ENCODE assay signal across 17 cellular contexts in genomic region chr3:12438318-12438717, GRCh38. TPM values are rescaled to one million over a fixed set of nuclear protein-coding genes. Genes with fewer than 3 reads are reported as not detected.
DNase-seq lines count a peak whose midpoint lies in the region; ATAC-seq and TF ChIP-seq lines count a peak whose summit lies in the region.
"Had no signal": no experiment of that assay in that cellular context is flagged by ENCODE, and none has a peak within 500 bp of the region (broad histone marks: within the 10 kb centered on the region; RNA-seq: fewer than 3 reads in every experiment).

No MANE protein-coding gene starts in this region.

- H2AFZ ChIP-seq in PC-3 (ENCODE audit: low read length): no peak overlapping the region

- H3K27ac Mint-ChIP-seq in endodermal cell: no peak overlapping the region
- no peak overlapping the region for H3K27ac Mint-ChIP-seq in activated CD4-positive, alpha-beta memory T cell treated with anti-CD3 and anti-CD28 coated beads for 36 hours
- H3K27ac Mint-ChIP-seq: CD4-positive, alpha-beta memory T cell had no signal

- no peaks in the 10 kb centered on the region for H3K79me2 ChIP-seq in PC-3 (ENCODE audit: low read length)

- no peaks in the 10 kb centered on the region for H3K9me3 ChIP-seq in PC-3 (ENCODE audit: low read length)
- no peaks in the 10 kb centered on the region for H3K9me3 ChIP-seq in endodermal cell (ENCODE audit: control insufficient read depth, low read length)
- no peaks in the 10 kb centered on the region for H3K9me3 ChIP-seq in subcutaneous abdominal adipose tissue (ENCODE audit: control insufficient read depth in 5 of 5, low read length in 5 of 5)
- H3K9me3 ChIP-seq in testis: no peaks in the 10 kb centered on the region
- no peaks in the 10 kb centered on the region for H3K9me3 ChIP-seq in psoas muscle
- H3K9me3 ChIP-seq: A549, BE2C had no signal

- H3F3A ChIP-seq in PC-3 (ENCODE audit: low read length, unreplicated experiment): peaks cover 15% of the 10 kb centered on the region

- H3K9ac ChIP-seq in PC-3 (ENCODE audit: low read length): no peak overlapping the region
- no peak overlapping the region for H3K9ac ChIP-seq in endodermal cell (ENCODE audit: extremely low read depth, low read length, poor library complexity, severe bottlenecking)
- no peak overlapping the region for H3K9ac ChIP-seq in subcutaneous abdominal adipose tissue (ENCODE audit: low read length in 5 of 5)

- H3K4me3 Mint-ChIP-seq in endodermal cell: no peak overlapping the region
- H3K4me3 Mint-ChIP-seq in activated CD4-positive, alpha-beta memory T cell treated with anti-CD3 and anti-CD28 coated beads for 36 hours: no peak overlapping the region
- H3K4me3 Mint-ChIP-seq: CD4-positive, alpha-beta memory T cell had no signal

- H3K36me3 Mint-ChIP-seq in endodermal cell (ENCODE audit: low read depth): no peaks in the 10 kb centered on the region
- no peaks in the 10 kb centered on the region for H3K36me3 Mint-ChIP-seq in activated CD4-positive, alpha-beta memory T cell treated with anti-CD3 and anti-CD28 coated beads for 36 hours
- H3K36me3 Mint-ChIP-seq: CD4-positive, alpha-beta memory T cell had no signal

- intact Hi-C loops in PC-3 (cut with micrococcal nuclease): loop anchor here (5.0 kb wide), 1 partner anchor 39 kb away; no protein-coding TSS in a partner anchor
- intact Hi-C loops in testis (cut with DNase I; ENCODE audit: low total_unique reads): no loop called here
- intact Hi-C loops in psoas muscle (cut with DNase I): no loop called here
- intact Hi-C loops in activated CD4-positive, alpha-beta memory T cell treated with anti-CD3 and anti-CD28 coated beads for 36 hours (cut with micrococcal nuclease): no loop called here

- no peaks in the 10 kb centered on the region for H3K9me2 ChIP-seq in PC-3 (replicated peaks; ENCODE audit: low read length)

- peaks cover 90% of the 10 kb centered on the region for H3K27me3 Mint-ChIP-seq in endodermal cell (ENCODE audit: insufficient read depth)
- peaks cover 3% of the 10 kb centered on the region for H3K27me3 Mint-ChIP-seq in activated CD4-positive, alpha-beta memory T cell treated with anti-CD3 and anti-CD28 coated beads for 36 hours

- CTCF ChIA-PET in PC-3 (lab: Charles Lee): no interaction called here
- CTCF ChIA-PET in activated CD4-positive, alpha-beta memory T cell treated with anti-CD3 and anti-CD28 coated beads for 36 hours (lab: Charles Lee): interaction anchor here (0.7 kb wide), 1 partner anchor 98 kb away, joined by 3 read pairs; no protein-coding TSS in a partner anchor

- H3K4me3 ChIP-seq in PC-3 (ENCODE audit: low read length) (no peak overlapping the region), endodermal cell (ENCODE audit: low read length) (no peak overlapping the region), subcutaneous abdominal adipose tissue (ENCODE audit: low read depth in 1 of 5, low read length in 5 of 5) (no peak overlapping the region), testis (no peak overlapping the region), psoas muscle (no peak overlapping the region)
- H3K4me3 ChIP-seq: A549 had no signal

- no peak overlapping the region for H3K4me2 ChIP-seq in PC-3 (ENCODE audit: low read length)
- H3K4me2 ChIP-seq: A549 had no signal

- no peaks in the 10 kb centered on the region for H3K9me3 Mint-ChIP-seq in endodermal cell
- H3K9me3 Mint-ChIP-seq in activated CD4-positive, alpha-beta memory T cell treated with anti-CD3 and anti-CD28 coated beads for 36 hours: no peaks in the 10 kb centered on the region

- ATAC-seq in PC-3: no peak
- ATAC-seq in psoas muscle: no peak
- ATAC-seq: A549 had no signal

- TF ChIP-seq POLR2A in testis (IDR thresholded peaks at IDR 0.05): no peak

- H4K20me1 ChIP-seq in PC-3 (ENCODE audit: low read length): no peaks in the 10 kb centered on the region

- H3K36me3 ChIP-seq in PC-3 (ENCODE audit: low read depth, low read length) (peaks cover 22% of the 10 kb centered on the region), endodermal cell (ENCODE audit: control insufficient read depth, insufficient read depth, low read length) (no peaks in the 10 kb centered on the region), subcutaneous abdominal adipose tissue (ENCODE audit: control insufficient read depth in 5 of 5, insufficient read depth in 5 of 5, low read length in 5 of 5) (peaks cover 5 to 24% (median 15%) of the 10 kb centered on the region in 5 donors), testis (ENCODE audit: low read depth, missing control alignments) (no peaks in the 10 kb centered on the region), psoas muscle (ENCODE audit: insufficient read depth in 1 of 2, low read depth in 1 of 2) (no peaks in the 10 kb centered on the region)
- H3K36me3 ChIP-seq: BE2C had no signal

- POLR2A ChIA-PET in PC-3 (lab: Charles Lee; ENCODE audit: unreplicated experiment): no interaction called here
- POLR2A ChIA-PET in activated CD4-positive, alpha-beta memory T cell treated with anti-CD3 and anti-CD28 coated beads for 36 hours (lab: Charles Lee): no interaction called here

- 94 to 95% methylated on average over 4 of the region's 4 CpGs for WGBS in endodermal cell (ENCODE audit: insufficient coverage in 1 of 2, insufficient read length in 1 of 2), 2 experiments
- 79 to 91% methylated on average over 4 of the region's 4 CpGs for WGBS in testis, 2 donors
- WGBS in psoas muscle, 3 donors: 84 to 87% (median 85%) methylated on average over 4 of the region's 4 CpGs

- no peaks in the 10 kb centered on the region for H3K4me1 Mint-ChIP-seq in endodermal cell
- no peaks in the 10 kb centered on the region for H3K4me1 Mint-ChIP-seq in activated CD4-positive, alpha-beta memory T cell treated with anti-CD3 and anti-CD28 coated beads for 36 hours (ENCODE audit: low read depth)
- H3K4me1 Mint-ChIP-seq: CD4-positive, alpha-beta memory T cell had no signal

- TF ChIP-seq CTCF in PC-3 (conservative IDR thresholded peaks at IDR 0.05; ENCODE audit: low read depth, low read length) (no peak), endodermal cell (conservative IDR thresholded peaks at IDR 0.05) (no peak), testis (IDR thresholded peaks at IDR 0.05) (no peak), psoas muscle (IDR thresholded peaks at IDR 0.05) (no peak)

- H3K4me1 ChIP-seq in PC-3 (ENCODE audit: insufficient read depth, low read length): peaks cover 43% of the 10 kb centered on the region
- H3K4me1 ChIP-seq in endodermal cell (ENCODE audit: control insufficient read depth, insufficient read depth, low read length): no peaks in the 10 kb centered on the region
- peaks cover 4 to 76% (median 66%) of the 10 kb centered on the region in 5 donors for H3K4me1 ChIP-seq in subcutaneous abdominal adipose tissue (ENCODE audit: control insufficient read depth in 5 of 5, insufficient read depth in 5 of 5, low read length in 5 of 5)
- H3K4me1 ChIP-seq in testis: peaks cover 9% of the 10 kb centered on the region
- H3K4me1 ChIP-seq in psoas muscle: no peaks in the 10 kb centered on the region
- H3K4me1 ChIP-seq: A549 had no signal

- H3K27me3 ChIP-seq in PC-3 (ENCODE audit: low read length) (no peaks in the 10 kb centered on the region), endodermal cell (ENCODE audit: control insufficient read depth, insufficient read depth, low read length, poor library complexity, severe bottlenecking) (peaks cover 98% of the 10 kb centered on the region), subcutaneous abdominal adipose tissue (ENCODE audit: control insufficient read depth in 5 of 5, insufficient read depth in 4 of 5, low read length in 5 of 5) (no peaks in the 10 kb centered on the region), testis (no peaks in the 10 kb centered on the region), psoas muscle (ENCODE audit: insufficient read depth in 3 of 3, low read length in 2 of 3) (peaks cover 0 to 44% (median 2%) of the 10 kb centered on the region in 3 donors)
- H3K27me3 ChIP-seq: BE2C had no signal

- H3K27ac ChIP-seq in PC-3 (ENCODE audit: low read length) (peak overlapping the region; percentile 95), endodermal cell (ENCODE audit: low read depth, low read length) (no peak overlapping the region), subcutaneous abdominal adipose tissue (ENCODE audit: low read depth, low read length) (peak overlapping the region; percentile 89), testis (no peak overlapping the region), psoas muscle (no peak overlapping the region)
- H3K27ac ChIP-seq: A549, C4-2B, HL-60 had no signal

- no TSS peak for BruUV-seq in PC-3 (replicated peaks; lab: Mats Ljungman, UMichigan)

- DNase-seq in PC-3 (no peak), endodermal cell (peak; percentile 28), testis (no peak), psoas muscle (no peak), OCI-M2 (lab: John Stamatoyannopoulos, UW; ENCODE audit: unreplicated experiment) (no peak)
- no peak for DNase-seq in activated CD4-positive, alpha-beta memory T cell treated with anti-CD3 and anti-CD28 coated beads for 36 hours
- DNase-seq: BE2C; CD4-positive, alpha-beta memory T cell; DMS153; DMS79 treated with DMSO at 0.1 percent for 48 hours; EL; GDM1; HCEC 1CT had no signal

RNA-seq across cellular contexts. Expression of gene TSEN2, which starts 46.0 kb away (rescaled TPM):
- total RNA-seq in PC-3 (2014; rRNA removed): 40.2 and 51.0 TPM in 2 replicates
- 10 to 100 TPM; 16.6 to 18.2 TPM for total RNA-seq in endodermal cell
- polyA plus RNA-seq in endodermal cell (2013, experiment 1 of 2): 20.4 TPM
- polyA plus RNA-seq in endodermal cell (2013, experiment 2 of 2): 21.9 TPM
- 10 to 100 TPM; 25.3 to 26.8 TPM for total RNA-seq in testis
- 17.0 TPM for polyA plus RNA-seq in testis (ENCODE audit: insufficient read depth, low read depth, low replicate concordance)
- total RNA-seq in psoas muscle: 10 to 100 TPM; 12.5 to 21.9 (median 15.1) TPM
- polyA plus RNA-seq in psoas muscle: 10 to 100 TPM; 14.2 to 30.9 (median 15.0) TPM
- 10 to 100 TPM; 13.8 to 15.4 TPM for total RNA-seq in activated CD4-positive, alpha-beta memory T cell treated with anti-CD3 and anti-CD28 coated beads for 36 hours

Comparison
In these comparisons a context has a peak if more than half of its experiments do, and no peak if none do; other contexts are left out.
1. H3K27ac ChIP-seq: peak in PC-3 (single experiment) and subcutaneous abdominal adipose tissue (single experiment); none in endodermal cell (single experiment), testis (0 of 2) and psoas muscle (single experiment).